ENCODE assay signal across 8 cellular contexts in genomic region chr9:33044162-33044673, GRCh38. TPM values are rescaled to one million over a fixed set of nuclear protein-coding genes. Genes with fewer than 3 reads are reported as not detected.
DNase-seq lines count a peak whose midpoint lies in the region; ATAC-seq and TF ChIP-seq lines count a peak whose summit lies in the region.

No MANE protein-coding gene starts in this region.

- no peaks in the 10 kb centered on the region for H3K9me3 ChIP-seq in liver (ENCODE audit: control insufficient read depth in 4 of 4, low read length in 3 of 4)

- H3K27ac Mint-ChIP-seq in activated CD4-positive, alpha-beta memory T cell treated with anti-CD3 and anti-CD28 coated beads, Interleukin-2, amount 10 ng/mL, durations not matched to agents 7 days and 5 days = peak overlapping the region; percentile 67

- H3K4me1 Mint-ChIP-seq in activated CD4-positive, alpha-beta memory T cell treated with anti-CD3 and anti-CD28 coated beads, Interleukin-2, amount 10 ng/mL, durations not matched to agents 7 days and 5 days = peaks cover 22% of the 10 kb centered on the region

- under 1% methylated on average over 41 of the region's 41 CpGs for WGBS in liver

- no peaks in the 10 kb centered on the region for H3K9me3 Mint-ChIP-seq in activated CD4-positive, alpha-beta memory T cell treated with anti-CD3 and anti-CD28 coated beads, Interleukin-2, amount 10 ng/mL, durations not matched to agents 7 days and 5 days

- TF ChIP-seq CTCF in dorsolateral prefrontal cortex (IDR thresholded peaks at IDR 0.05 in 54 of 56, conservative IDR thresholded peaks at IDR 0.05 in 2 of 56; ENCODE audit: low read depth in 1 of 56, partially characterized antibody in 56 of 56) (peak in 8 of 56 donors; percentile 1 to 24 (median 6)), liver (IDR thresholded peaks at IDR 0.05; ENCODE audit: low read depth, low read length, missing input control) (no peak)

- no peak for TF ChIP-seq RAD21 in liver (IDR thresholded peaks at IDR 0.05)

- H3K27me3 ChIP-seq in dorsolateral prefrontal cortex (no peaks in the 10 kb centered on the region), liver (ENCODE audit: control insufficient read depth in 4 of 4, insufficient read depth in 4 of 4, low read length in 3 of 4) (no peaks in the 10 kb centered on the region)

- peaks cover 5 to 45% (median 38%) of the 10 kb centered on the region in 4 donors for H3K4me1 ChIP-seq in liver (ENCODE audit: control insufficient read depth in 4 of 4, insufficient read depth in 4 of 4, low read length in 3 of 4)

- intact Hi-C loops in dorsolateral prefrontal cortex (cut with DNase I) = loop anchor here in 1 of 2 donors (5.0 kb wide), 1 partner anchor 33 kb away; the partner anchor contains the start of gene SMU1

- CTCF ChIA-PET in activated CD4-positive, alpha-beta memory T cell treated with anti-CD3 and anti-CD28 coated beads, Interleukin-2, amount 10 ng/mL, durations not matched to agents 7 days and 5 days (lab: Charles Lee) = interaction anchor here (0.6 to 1.4 kb wide), 3 partner anchors 16 to 214 kb away, joined by 3 to 5 read pairs (median 3); no protein-coding TSS in a partner anchor

- POLR2A ChIA-PET in activated CD4-positive, alpha-beta memory T cell treated with anti-CD3 and anti-CD28 coated beads, Interleukin-2, amount 10 ng/mL, durations not matched to agents 7 days and 5 days (lab: Charles Lee) = interaction anchor here (0.6 to 4.8 kb wide), 10 partner anchors 9 to 472 kb away, joined by 3 to 54 read pairs (median 6); partner anchors contain the start of genes DNAJA1 and SMU1

- peaks cover 1 to 25% (median 25%) of the 10 kb centered on the region in 4 donors for H3K36me3 ChIP-seq in liver (ENCODE audit: control insufficient read depth in 4 of 4, insufficient read depth in 3 of 4, low read depth in 1 of 4, low read length in 3 of 4)

- peak overlapping the region; percentile 76 for H3K4me3 Mint-ChIP-seq in activated CD4-positive, alpha-beta memory T cell treated with anti-CD3 and anti-CD28 coated beads, Interleukin-2, amount 10 ng/mL, durations not matched to agents 7 days and 5 days

- H3K27me3 Mint-ChIP-seq in activated CD4-positive, alpha-beta memory T cell treated with anti-CD3 and anti-CD28 coated beads, Interleukin-2, amount 10 ng/mL, durations not matched to agents 7 days and 5 days = no peaks in the 10 kb centered on the region

- peak overlapping the region; percentile 36 to 75 for H3K9ac ChIP-seq in liver (ENCODE audit: low read depth in 1 of 2, low read length in 2 of 2)

- peak; percentile 96 for DNase-seq in AG08395 (ENCODE audit: low spot score)
- peak; percentile 64 for DNase-seq in NCI-H460 (ENCODE audit: extremely low read depth, low read depth)
- DNase-seq in activated CD4-positive, alpha-beta memory T cell treated with anti-CD3 and anti-CD28 coated beads, Interleukin-2, amount 10 ng/mL, durations not matched to agents 7 days and 5 days = peak; percentile 77
- peak; percentile 52 to 91 (median 82) for DNase-seq in dorsolateral prefrontal cortex
- DNase-seq in stimulated activated CD4-positive, alpha-beta T cell treated with anti-CD3 and anti-CD28 coated beads, Interleukin-2, amount 100 ng/mL, for 48 hours = peak; percentile 41 to 51

- ATAC-seq in GM18907 (IDR thresholded peaks at IDR 0.05; ENCODE audit: unreplicated experiment) (peak; percentile 87), HG03159 (IDR thresholded peaks at IDR 0.05; ENCODE audit: unreplicated experiment) (peak; percentile 83)

- peak overlapping the region in 58 of 59 donors; percentile 31 to 96 (median 91) for H3K27ac ChIP-seq in dorsolateral prefrontal cortex
- H3K27ac ChIP-seq in liver (ENCODE audit: low read depth in 1 of 2, low read length in 2 of 2) = peak overlapping the region; percentile 81 to 95

- H3K36me3 Mint-ChIP-seq in activated CD4-positive, alpha-beta memory T cell treated with anti-CD3 and anti-CD28 coated beads, Interleukin-2, amount 10 ng/mL, durations not matched to agents 7 days and 5 days (ENCODE audit: low read depth) = peaks cover 41% of the 10 kb centered on the region

- H3K4me3 ChIP-seq in dorsolateral prefrontal cortex = peak overlapping the region; percentile 48 to 84 (median 69)
- H3K4me3 ChIP-seq in liver (ENCODE audit: low read depth in 1 of 3, low read length in 3 of 3) = peak overlapping the region; percentile 64 to 79 (median 65)

TF ChIP-seq in liver, 16 proteins besides CTCF, POLR2A, EP300 and RAD21 (continues in another document):
- TF ChIP-seq REST (IDR thresholded peaks at IDR 0.05) = no peak
- no peak for TF ChIP-seq HNF4G (IDR thresholded peaks at IDR 0.05)
- TF ChIP-seq HNF4A (conservative IDR thresholded peaks at IDR 0.05) = no peak
- TF ChIP-seq ATF3 (IDR thresholded peaks at IDR 0.05) = no peak
- TF ChIP-seq TAF1 (conservative IDR thresholded peaks at IDR 0.05) = no peak
- no peak for TF ChIP-seq EGR1 (IDR thresholded peaks at IDR 0.05; ENCODE audit: low read depth in 2 of 2)
- TF ChIP-seq SP1 (IDR thresholded peaks at IDR 0.05) = no peak
- TF ChIP-seq JUND (IDR thresholded peaks at IDR 0.05) = peak in 1 of 2 donors; percentile 39
- peak; percentile 78 for TF ChIP-seq ZBTB33 (IDR thresholded peaks at IDR 0.05)
- peak; percentile 18 for TF ChIP-seq YY1 (IDR thresholded peaks at IDR 0.05)
- peak; percentile 32 to 66 for TF ChIP-seq GABPA (IDR thresholded peaks at IDR 0.05 in 1 of 2, conservative IDR thresholded peaks at IDR 0.05 in 1 of 2)
- no peak for TF ChIP-seq FOXA1 (IDR thresholded peaks at IDR 0.05)
- TF ChIP-seq FOXA2 (IDR thresholded peaks at IDR 0.05) = no peak

RNA-seq across cellular contexts. Expression of gene DNAJA1, which starts 19.1 kb away (rescaled TPM):
- total RNA-seq in NCI-H460 (2014; rRNA removed; shearing (Covaris generic)) = 51.1 and 63.2 TPM in 2 replicates
- 52.4 and 67.6 TPM in 2 replicates for polyA plus RNA-seq in NCI-H460 (2014; cell fraction: nucleus; rRNA removed)
- 100 to 1,000 TPM; 141 to 142 TPM for total RNA-seq in activated CD4-positive, alpha-beta memory T cell treated with anti-CD3 and anti-CD28 coated beads, Interleukin-2, amount 10 ng/mL, durations not matched to agents 7 days and 5 days
- total RNA-seq in dorsolateral prefrontal cortex (100 to 1,000 TPM; 114 to 424 (median 207) TPM), liver (10 to 100 TPM; 60.9 to 96.6 TPM)
- 10 to 100 TPM; 72.3 to 74.6 TPM for polyA plus RNA-seq in liver

RNA-seq across cellular contexts. Expression of gene SMU1, which starts 32.3 kb away (rescaled TPM):
- 18.2 and 20.2 TPM in 2 replicates for total RNA-seq in NCI-H460 (2014; rRNA removed; shearing (Covaris generic))
- 9.6 and 11.5 TPM in 2 replicates for polyA plus RNA-seq in NCI-H460 (2014; cell fraction: nucleus; rRNA removed)
- total RNA-seq in activated CD4-positive, alpha-beta memory T cell treated with anti-CD3 and anti-CD28 coated beads, Interleukin-2, amount 10 ng/mL, durations not matched to agents 7 days and 5 days = 10 to 100 TPM; 22.5 to 22.9 TPM
- total RNA-seq in dorsolateral prefrontal cortex (10 to 100 TPM; 17.9 to 30.7 (median 25.8) TPM), liver (10 to 100 TPM; 12.3 to 14.2 TPM)
- polyA plus RNA-seq in liver = 1 to 10 TPM; 5.3 to 6.7 TPM

RNA-seq across cellular contexts. Expression of gene APTX, which starts 42.8 kb away (rescaled TPM):
- 23.3 and 33.3 TPM in 2 replicates for total RNA-seq in NCI-H460 (2014; rRNA removed; shearing (Covaris generic))
- 29.1 and 36.8 TPM in 2 replicates for polyA plus RNA-seq in NCI-H460 (2014; cell fraction: nucleus; rRNA removed)
- 10 to 100 TPM; 30.5 to 32.7 TPM for total RNA-seq in activated CD4-positive, alpha-beta memory T cell treated with anti-CD3 and anti-CD28 coated beads, Interleukin-2, amount 10 ng/mL, durations not matched to agents 7 days and 5 days
- total RNA-seq in dorsolateral prefrontal cortex (10 to 100 TPM; 24.1 to 53.7 (median 35.7) TPM), liver (10 to 100 TPM; 13.6 to 16.3 TPM)
- polyA plus RNA-seq in liver = 10 to 100 TPM; 14.2 to 17.4 TPM

Comparison
In these comparisons a context has a peak if more than half of its experiments do, and no peak if none do; other contexts are left out.
1. Peak in every context shown above with its lines: DNase-seq, ATAC-seq, H3K4me3 ChIP-seq and H3K27ac ChIP-seq.
2. DNase-seq: peak in every context shown above with its lines; median percentile 96 in AG08395; 82 in dorsolateral prefrontal cortex; 77 in activated CD4-positive, alpha-beta memory T cell treated with anti-CD3 and anti-CD28 coated beads, Interleukin-2, amount 10 ng/mL, durations not matched to agents 7 days and 5 days; 64 in NCI-H460; 46 in stimulated activated CD4-positive, alpha-beta T cell treated with anti-CD3 and anti-CD28 coated beads, Interleukin-2, amount 100 ng/mL, for 48 hours.